In the genomic region with DNA sequence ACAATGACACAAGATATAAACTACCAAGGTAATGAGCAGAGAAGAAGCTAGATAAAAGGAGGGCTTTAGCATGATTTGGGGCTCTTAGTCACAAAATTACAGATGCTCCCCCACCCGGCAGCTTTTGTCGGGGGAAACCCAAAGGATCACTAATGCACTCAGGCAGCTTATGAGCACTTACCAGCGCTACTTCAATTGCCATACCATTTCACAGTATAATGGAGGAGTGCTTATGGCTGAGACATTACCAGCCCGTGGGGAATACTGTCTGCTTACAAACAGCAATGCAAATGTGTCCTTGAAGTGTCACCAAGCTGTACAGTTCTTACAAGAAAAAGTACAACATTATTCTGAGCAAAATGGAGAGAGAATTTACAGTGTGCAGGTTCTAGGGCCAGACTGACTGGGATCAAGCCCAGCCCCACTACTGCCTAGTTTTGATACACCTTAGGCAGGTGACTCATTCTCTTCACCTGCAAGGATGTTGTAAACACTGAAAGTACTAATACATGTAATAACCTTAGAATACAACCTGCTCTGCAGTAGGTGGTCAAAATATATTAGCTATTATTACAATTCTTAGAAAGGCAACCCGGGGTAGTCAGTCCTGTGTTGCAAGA, we compare ENCODE assay signal across 16 cellular contexts. TPM values are rescaled to one million over a fixed set of nuclear protein-coding genes. Genes with fewer than 3 reads are reported as not detected.
DNase-seq lines count a peak whose midpoint lies in the region; ATAC-seq and TF ChIP-seq lines count a peak whose summit lies in the region.
"Had no signal": no experiment of that assay in that cellular context is flagged by ENCODE, and none has a peak within 500 bp of the region (broad histone marks: within the 10 kb centered on the region; RNA-seq: fewer than 3 reads in every experiment).

No MANE protein-coding gene starts in this region.

- peak; percentile 83 for ATAC-seq in left colon
- ATAC-seq in upper lobe of left lung (ENCODE audit: low FRiP score in 2 of 2) = peak in 1 of 2 donors; percentile 64
- ATAC-seq in left cardiac atrium = no peak
- ATAC-seq in stimulated activated naive CD8-positive, alpha-beta T cell treated with anti-CD3 and anti-CD28 coated beads, Interleukin-15, amount 100 ng/mL, for 72 hours = no peak

- no peak for TF ChIP-seq CTCF in RWPE1 (conservative IDR thresholded peaks at IDR 0.05; ENCODE audit: low read depth)
- no peak for TF ChIP-seq CTCF in upper lobe of left lung (IDR thresholded peaks at IDR 0.05)

- no peaks in the 10 kb centered on the region for H3K9me3 Mint-ChIP-seq in stimulated activated naive CD8-positive, alpha-beta T cell treated with anti-CD3 and anti-CD28 coated beads, Interleukin-15, amount 100 ng/mL, for 72 hours
- H3K9me3 Mint-ChIP-seq: HFFc6; stimulated activated naive CD8-positive, alpha-beta T cell treated with anti-CD3 and anti-CD28 coated beads, Interleukin-15, Interleukin-2, amounts not matched to agents 100 ng/mL and 50 ng/mL, for 24 hours had no signal

- peaks cover 30 to 58% (median 37%) of the 10 kb centered on the region in 4 donors for H3K4me1 ChIP-seq in upper lobe of left lung

- 53 to 73% methylated on average over 2 to 5 of the region's 5 CpGs for WGBS in upper lobe of left lung, 2 donors

- intact Hi-C loops in left colon (cut with DNase I, micrococcal nuclease) = no loop called here
- intact Hi-C loops in left cardiac atrium (cut with DNase I) = no loop called here

- POLR2A ChIA-PET in RWPE1 (lab: Yijun Ruan, JAX; ENCODE audit: low non-redundant PET) = no interaction called here

- H3K36me3 ChIP-seq in upper lobe of left lung = peaks cover 0 to 6% (median 0%) of the 10 kb centered on the region in 4 donors

- CTCF ChIA-PET in RWPE1 (lab: Yijun Ruan, JAX) = interaction anchor here (0.6 kb wide), 1 partner anchor 32 kb away, joined by 7 read pairs; no protein-coding TSS in a partner anchor

- peaks cover 24% of the 10 kb centered on the region for H3K4me1 Mint-ChIP-seq in stimulated activated naive CD8-positive, alpha-beta T cell treated with anti-CD3 and anti-CD28 coated beads, Interleukin-15, amount 100 ng/mL, for 72 hours

- no peak for TF ChIP-seq EP300 in upper lobe of left lung (IDR thresholded peaks at IDR 0.05)

- no peaks in the 10 kb centered on the region for H3K27me3 ChIP-seq in upper lobe of left lung

- no peak overlapping the region for H3K27ac Mint-ChIP-seq in stimulated activated naive CD8-positive, alpha-beta T cell treated with anti-CD3 and anti-CD28 coated beads, Interleukin-15, amount 100 ng/mL, for 72 hours
- H3K27ac Mint-ChIP-seq: HFFc6; stimulated activated naive CD8-positive, alpha-beta T cell treated with anti-CD3 and anti-CD28 coated beads, Interleukin-15, Interleukin-2, amounts not matched to agents 100 ng/mL and 50 ng/mL, for 24 hours had no signal

- no peaks in the 10 kb centered on the region for H3K27me3 Mint-ChIP-seq in stimulated activated naive CD8-positive, alpha-beta T cell treated with anti-CD3 and anti-CD28 coated beads, Interleukin-15, amount 100 ng/mL, for 72 hours
- H3K27me3 Mint-ChIP-seq: stimulated activated naive CD8-positive, alpha-beta T cell treated with anti-CD3 and anti-CD28 coated beads, Interleukin-15, Interleukin-2, amounts not matched to agents 100 ng/mL and 50 ng/mL, for 24 hours had no signal

- H3K27ac ChIP-seq in RWPE1 (peak overlapping the region; percentile 62; the same call in 1 of the 2 replicates), upper lobe of left lung (peak overlapping the region; percentile 7 to 54 (median 40))

- DNase-seq in DMS53 (lab: John Stamatoyannopoulos, UW) = peak; percentile 18
- no peak for DNase-seq in DMS53 treated with DMSO at 0.1 percent for 48 hours (lab: John Stamatoyannopoulos, UW; ENCODE audit: unreplicated experiment)
- DNase-seq in RWPE1 (ENCODE audit: low spot score) = peak; percentile 76
- no peak for DNase-seq in left colon
- DNase-seq in upper lobe of left lung = peak in 1 of 2 donors; percentile 29
- DNase-seq in stimulated activated CD4-positive, alpha-beta T cell treated with anti-CD3 and anti-CD28 coated beads, Interleukin-4, amount 100 ng/mL, for 1 hour = no peak
- DNase-seq in left cardiac atrium = no peak
- no peak for DNase-seq in stimulated activated naive CD8-positive, alpha-beta T cell treated with anti-CD3 and anti-CD28 coated beads, Interleukin-15, amount 100 ng/mL, for 72 hours
- DNase-seq: 8988T; activated CD8-positive, alpha-beta memory T cell treated with anti-CD3 and anti-CD28 coated beads, Interleukin-2, amount 50 U/mL, for 4 hours; COR-L47; HFFc6; NCI-H146; SK-N-SH had no signal

- no peak overlapping the region for H3K4me3 ChIP-seq in upper lobe of left lung
- H3K4me3 ChIP-seq: coronary artery had no signal

- no peak for TF ChIP-seq POLR2A in upper lobe of left lung (IDR thresholded peaks at IDR 0.05)

- no peaks in the 10 kb centered on the region for H3K9me3 ChIP-seq in upper lobe of left lung
- H3K9me3 ChIP-seq: SK-N-SH had no signal

- no peak overlapping the region for H3K4me3 Mint-ChIP-seq in stimulated activated naive CD8-positive, alpha-beta T cell treated with anti-CD3 and anti-CD28 coated beads, Interleukin-15, amount 100 ng/mL, for 72 hours
- H3K4me3 Mint-ChIP-seq: HFFc6; stimulated activated naive CD8-positive, alpha-beta T cell treated with anti-CD3 and anti-CD28 coated beads, Interleukin-15, Interleukin-2, amounts not matched to agents 100 ng/mL and 50 ng/mL, for 24 hours had no signal

RNA-seq across cellular contexts. Expression of a gene that starts 16.3 kb away (rescaled TPM):
- 10 to 100 TPM; 46.4 to 59.6 TPM for total RNA-seq in left colon
- 10 to 100 TPM; 58.7 to 92.2 (median 60.9) TPM for total RNA-seq in upper lobe of left lung
- total RNA-seq in left cardiac atrium = 10 to 100 TPM; 23.2 to 24.0 TPM

Comparison
In these comparisons a context has a peak if more than half of its experiments do, and no peak if none do; other contexts are left out.
1. DNase-seq: peak in DMS53 (single experiment) and RWPE1 (single experiment); none in DMS53 treated with DMSO at 0.1 percent for 48 hours (single experiment), left colon (0 of 2), stimulated activated CD4-positive, alpha-beta T cell treated with anti-CD3 and anti-CD28 coated beads, Interleukin-4, amount 100 ng/mL, for 1 hour (single experiment), left cardiac atrium (single experiment) and stimulated activated naive CD8-positive, alpha-beta T cell treated with anti-CD3 and anti-CD28 coated beads, Interleukin-15, amount 100 ng/mL, for 72 hours (0 of 2).